22 cellular contexts compared by ENCODE assay signal in the genomic region with DNA sequence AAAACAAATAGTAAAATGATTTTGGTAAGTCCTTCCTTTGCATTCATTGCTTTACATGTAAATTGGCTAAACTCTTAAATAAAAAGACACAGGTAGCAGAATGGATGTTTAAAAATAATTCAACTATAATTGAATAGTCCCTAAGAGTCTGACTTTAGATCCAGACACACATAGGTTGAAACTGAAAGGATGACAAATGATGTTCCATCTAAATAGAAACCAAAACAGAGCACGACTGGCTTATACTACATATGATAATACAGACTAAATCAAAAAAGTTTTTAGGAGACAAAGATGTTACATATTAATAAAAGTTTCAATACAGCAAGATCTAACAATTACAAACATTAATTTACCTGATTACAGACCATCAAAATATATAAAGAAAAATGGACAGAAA.
DNase-seq lines count a peak whose midpoint lies in the region; ATAC-seq, FAIRE-seq and TF ChIP-seq lines count a peak whose summit lies in the region.
"Had no signal": no experiment of that assay in that cellular context is flagged by ENCODE, and none has a peak within 500 bp of the region (broad histone marks: within the 10 kb centered on the region; RNA-seq: fewer than 3 reads in every experiment).

No MANE protein-coding gene starts in this region.

- no peaks in the 10 kb centered on the region for H3K9me2 ChIP-seq in MM.1S (replicated peaks; ENCODE audit: insufficient read depth, low read length)

- H4K91ac ChIP-seq in mesenchymal stem cell (ENCODE audit: low read length): no peak overlapping the region

- ATAC-seq in GM12878 (peak; percentile 48; the same call in 1 of the 3 replicates), HG02678 (IDR thresholded peaks at IDR 0.05; ENCODE audit: unreplicated experiment) (no peak), GM19467 (IDR thresholded peaks at IDR 0.05; ENCODE audit: unreplicated experiment) (no peak)

- H3K4me2 ChIP-seq in MM.1S (ENCODE audit: low read depth, low read length) (peak overlapping the region; percentile 66), GM12878 (ENCODE audit: control insufficient read depth, insufficient read depth) (no peak overlapping the region), mesenchymal stem cell (ENCODE audit: low read length, poor library complexity, severe bottlenecking) (no peak overlapping the region)
- H3K4me2 ChIP-seq: BLaER1 had no signal

- RAD21 ChIA-PET in GM12878 (lab: Charles Lee; ENCODE audit: unreplicated experiment): no interaction called here

- H4K20me1 ChIP-seq in MM.1S (ENCODE audit: insufficient read depth, low read length): no peaks in the 10 kb centered on the region
- H4K20me1 ChIP-seq in GM12878 (ENCODE audit: control insufficient read depth, insufficient read depth): no peaks in the 10 kb centered on the region
- H4K20me1 ChIP-seq: BLaER1 had no signal

- H3K4me1 ChIP-seq in MM.1S (ENCODE audit: low read length) (peaks cover 15% of the 10 kb centered on the region), GM12878 (ENCODE audit: control insufficient read depth, insufficient read depth, low read length) (no peaks in the 10 kb centered on the region), mesenchymal stem cell (ENCODE audit: control insufficient read depth, insufficient read depth, low read depth, low read length) (no peaks in the 10 kb centered on the region)
- H3K4me1 ChIP-seq: BE2C, BLaER1 had no signal

- TF ChIP-seq POLR2A in GM12878 (IDR thresholded peaks at IDR 0.05; ENCODE audit: low read depth, low read length): no peak

- H3K79me1 ChIP-seq in mesenchymal stem cell (replicated peaks; ENCODE audit: low read length, poor library complexity, severe bottlenecking): no peaks in the 10 kb centered on the region

- POLR2A ChIA-PET in GM12878 (lab: Charles Lee): no interaction called here

- H2AFZ ChIP-seq in MM.1S (ENCODE audit: low read length): peak overlapping the region; percentile 40; the same call in 1 of the 2 replicates
- H2AFZ ChIP-seq in GM12878 (ENCODE audit: control insufficient read depth, low read depth, low read length): no peak overlapping the region
- H2AFZ ChIP-seq in mesenchymal stem cell (ENCODE audit: low read depth, low read length): no peak overlapping the region

- no peak overlapping the region for H3K18ac ChIP-seq in mesenchymal stem cell (ENCODE audit: low read depth in 1 of 2, low read length in 2 of 2)

- CTCF ChIA-PET in GM12878 (lab: Yijun Ruan, JAX): no interaction called here

- no peak for TF ChIP-seq EP300 in GM12878 (IDR thresholded peaks at IDR 0.05; ENCODE audit: borderline replicate concordance in 1 of 2, control insufficient read depth in 1 of 2, low read depth in 2 of 2, low read length in 2 of 2)

- no peak overlapping the region for H3K4ac ChIP-seq in mesenchymal stem cell (ENCODE audit: low read depth in 1 of 2, low read length in 2 of 2)

- H3K27ac ChIP-seq in MM.1S (ENCODE audit: low read length) (peak overlapping the region; percentile 26; the same call in 1 of the 2 replicates), GM12878 (ENCODE audit: control insufficient read depth, insufficient read depth) (no peak overlapping the region), mesenchymal stem cell (ENCODE audit: low read length, poor library complexity, severe bottlenecking) (no peak overlapping the region)
- H3K27ac ChIP-seq: BLaER1 had no signal

- no peaks in the 10 kb centered on the region for H3K9me3 ChIP-seq in MM.1S (replicated peaks; ENCODE audit: insufficient read depth, low read length)
- no peaks in the 10 kb centered on the region for H3K9me3 ChIP-seq in GM12878 (replicated peaks; ENCODE audit: control insufficient read depth, insufficient read depth, low read length)
- peaks cover 42% of the 10 kb centered on the region for H3K9me3 ChIP-seq in mesenchymal stem cell (ENCODE audit: control insufficient read depth, low read length)
- H3K9me3 ChIP-seq: BE2C had no signal

- no peak overlapping the region for H4K8ac ChIP-seq in mesenchymal stem cell (ENCODE audit: low read length)

- H3K79me2 ChIP-seq in MM.1S (ENCODE audit: low read length) (no peaks in the 10 kb centered on the region), GM12878 (ENCODE audit: control insufficient read depth, insufficient read depth, low read length) (no peaks in the 10 kb centered on the region)

- no peak for FAIRE-seq in GM12878 (lab: Jason Lieb, UNC)
- FAIRE-seq: A204.1, G401.6, GM12892 had no signal

- SMC1A ChIA-PET in GM12878 (lab: Charles Lee; ENCODE audit: uncharacterized antibody, unreplicated experiment): no interaction called here

- H3K4me3 ChIP-seq in MM.1S (ENCODE audit: low read length): peak overlapping the region; percentile 33; the same call in 1 of the 2 replicates
- H3K4me3 ChIP-seq in GM12878: no peak overlapping the region
- H3K4me3 ChIP-seq in mesenchymal stem cell (ENCODE audit: insufficient read depth in 1 of 2, low read depth in 1 of 2, low read length in 2 of 2): no peak overlapping the region
- H3K4me3 ChIP-seq: BLaER1 had no signal

- TF ChIP-seq RAD21 in GM12878 (IDR thresholded peaks at IDR 0.05; ENCODE audit: insufficient read depth, low read depth, low read length): no peak

- BruUV-seq in GM12878 (replicated peaks; lab: Mats Ljungman, UMichigan): no TSS peak

- TF ChIP-seq CTCF in MM.1S (IDR thresholded peaks at IDR 0.05; ENCODE audit: low read length) (no peak), GM12878 (IDR thresholded peaks at IDR 0.05 in 2 of 3, conservative IDR thresholded peaks at IDR 0.05 in 1 of 3; ENCODE audit: control insufficient read depth in 2 of 3, extremely low read depth in 1 of 3, insufficient read depth in 1 of 3, low read depth in 3 of 3, low read length in 3 of 3) (no peak), GM13977 (IDR thresholded peaks at IDR 0.05; ENCODE audit: extremely low read depth, insufficient read depth, missing control alignments) (no peak)

- H3K14ac ChIP-seq in mesenchymal stem cell (ENCODE audit: low read length in 2 of 2): no peak overlapping the region

- in situ Hi-C loops in GM12878 (cut with MboI): no loop called here
- in situ Hi-C loops in GM13977 (cut with MboI; ENCODE audit: low pct_unique_long_range_greater_than_20kb, low sequenced_read_pairs, unreplicated experiment): no loop called here

- H2AK5ac ChIP-seq in mesenchymal stem cell (ENCODE audit: low read length, severe bottlenecking): no peak overlapping the region

- peak overlapping the region; percentile 79 for H2BK5ac ChIP-seq in mesenchymal stem cell (ENCODE audit: low read depth, low read length, poor library complexity, severe bottlenecking)

- H3K27me3 ChIP-seq in MM.1S (replicated peaks; ENCODE audit: insufficient read depth, low read length) (no peaks in the 10 kb centered on the region), GM12878 (replicated peaks in 1 of 2; ENCODE audit: control insufficient read depth in 2 of 2, insufficient read depth in 2 of 2, low read length in 1 of 2) (no peaks in the 10 kb centered on the region), mesenchymal stem cell (ENCODE audit: control insufficient read depth in 1 of 2, insufficient read depth in 1 of 2, low read length in 2 of 2) (no peaks in the 10 kb centered on the region)
- H3K27me3 ChIP-seq: BE2C, BLaER1 had no signal

- H2BK15ac ChIP-seq in mesenchymal stem cell (ENCODE audit: low read depth, poor library complexity, severe bottlenecking): no peak overlapping the region

- H3K36me3 ChIP-seq in MM.1S (replicated peaks; ENCODE audit: insufficient read depth, low read length) (no peaks in the 10 kb centered on the region), GM12878 (ENCODE audit: control insufficient read depth in 2 of 2, insufficient read depth in 2 of 2, low read length in 1 of 2) (no peaks in the 10 kb centered on the region), mesenchymal stem cell (ENCODE audit: control insufficient read depth in 1 of 2, insufficient read depth in 2 of 2, low read depth in 1 of 2, low read length in 2 of 2) (no peaks in the 10 kb centered on the region)
- H3K36me3 ChIP-seq: BE2C, BLaER1 had no signal

- H2BK120ac ChIP-seq in mesenchymal stem cell (ENCODE audit: low read depth, low read length): no peak overlapping the region

- DNase-seq in MM.1S: peak; percentile 75
- no peak for DNase-seq in GM12878 (ENCODE audit: low read depth, low spot score)
- no peak for DNase-seq in mesenchymal stem cell
- no peak for DNase-seq in GM13977 (ENCODE audit: low spot score)
- DNase-seq: 8988T; ACHN; BE2C; C1 segment of cervical spinal cord; CD4-positive, alpha-beta memory T cell; CD4-positive, CD25-positive, alpha-beta regulatory T cell; CD8-positive, alpha-beta memory T cell; COR-L47; DMS 273 treated with DMSO at 0.1 percent for 48 hours; DMS153; DMS79 treated with DMSO at 0.1 percent for 48 hours; GF-D8 had no signal

- 0 out of 2 replicates have a peak, but pooled peaks cover 5% of the 10 kb centered on the region for H3F3A ChIP-seq in MM.1S (ENCODE audit: insufficient read depth, low read length)

- no peak overlapping the region for H3K23ac ChIP-seq in mesenchymal stem cell (ENCODE audit: low read length in 2 of 2)

- intact Hi-C loops in GM12878 (cut with micrococcal nuclease; ENCODE audit: unreplicated experiment): no loop called here

- H3K9ac ChIP-seq in MM.1S (ENCODE audit: low read length) (no peak overlapping the region), GM12878 (ENCODE audit: control insufficient read depth, insufficient read depth, low read length) (no peak overlapping the region), mesenchymal stem cell (ENCODE audit: low read length) (no peak overlapping the region)
- H3K9ac ChIP-seq: BLaER1 had no signal

- WGBS in GM12878 (ENCODE audit: insufficient coverage, insufficient replicate concordance, low lambda C conversion rate, missing lambda C conversion rate): 0% methylated on average over 1 of the region's 1 CpG
- no CpG with 5 or more reads among the region's 1 CpG for WGBS in mesenchymal stem cell

- no peak overlapping the region for H2BK12ac ChIP-seq in mesenchymal stem cell (ENCODE audit: low read length in 2 of 2)

TF ChIP-seq in GM12878, 131 proteins besides CTCF, POLR2A, EP300 and RAD21:
- no peak for TF ChIP-seq CBX3 (IDR thresholded peaks at IDR 0.05; ENCODE audit: borderline replicate concordance, low read depth)
- TF ChIP-seq CREB1 (IDR thresholded peaks at IDR 0.05; ENCODE audit: low read depth): no peak
- no peak for TF ChIP-seq PAX5 (IDR thresholded peaks at IDR 0.05; ENCODE audit: borderline replicate concordance, low read depth, low read length)
- TF ChIP-seq ZSCAN29 (IDR thresholded peaks at IDR 0.05): no peak
- no peak for TF ChIP-seq IRF4 (IDR thresholded peaks at IDR 0.05; ENCODE audit: low read depth, low read length)
